ENCODE assay signal across 2 cellular contexts in the genomic region with DNA sequence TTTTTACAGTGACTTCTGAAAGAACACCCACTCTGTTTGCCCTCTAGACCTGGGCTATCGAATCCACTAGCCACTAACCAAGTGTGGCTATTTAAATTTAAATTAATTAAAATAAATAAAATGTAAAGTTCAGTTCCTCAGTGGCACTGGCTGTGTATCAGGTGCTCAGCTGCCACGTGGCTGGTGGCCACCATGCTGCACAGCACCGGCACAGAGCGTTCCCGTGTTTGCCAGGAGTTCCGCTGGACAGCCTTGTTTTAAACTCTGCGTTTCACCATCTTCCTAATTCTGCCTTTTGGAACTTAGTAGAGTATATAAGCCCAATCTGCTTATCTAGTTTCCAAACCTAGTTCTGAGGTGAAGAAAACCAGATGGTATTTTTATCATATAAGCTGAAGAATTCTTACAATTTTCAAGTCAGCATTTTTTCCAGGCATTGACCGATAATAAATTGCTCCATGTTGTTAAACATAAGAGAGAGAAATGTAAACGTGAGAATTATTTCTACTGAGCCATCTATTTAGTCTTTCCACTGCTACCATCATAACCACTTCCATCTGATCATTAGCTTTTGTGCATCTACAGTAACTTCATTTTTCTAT.
A peak's percentile ranks its signal among the peaks of the same experiment; 100 is the strongest.
TF ChIP-seq lines count a peak whose summit lies in the region.

No MANE protein-coding gene starts in this region.

TF ChIP-seq in HepG2, 621 proteins besides CTCF, POLR2A, EP300 and RAD21 (continued from another document):
- TF ChIP-seq, protein P1, sequence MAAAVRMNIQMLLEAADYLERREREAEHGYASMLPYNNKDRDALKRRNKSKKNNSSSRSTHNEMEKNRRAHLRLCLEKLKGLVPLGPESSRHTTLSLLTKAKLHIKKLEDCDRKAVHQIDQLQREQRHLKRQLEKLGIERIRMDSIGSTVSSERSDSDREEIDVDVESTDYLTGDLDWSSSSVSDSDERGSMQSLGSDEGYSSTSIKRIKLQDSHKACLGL (CRISPR knock-in tag; IDR thresholded peaks at IDR 0.05) = no peak
- TF ChIP-seq ZNF775 (CRISPR knock-in tag; IDR thresholded peaks at IDR 0.05; ENCODE audit: borderline replicate concordance) = no peak
- TF ChIP-seq KDM2A (CRISPR knock-in tag; IDR thresholded peaks at IDR 0.05; ENCODE audit: borderline replicate concordance, low read depth) = no peak
- peak; percentile 61; the same call in 1 of the 2 replicates for TF ChIP-seq MAFF (IDR thresholded peaks at IDR 0.05; ENCODE audit: low read depth, low read length)
- TF ChIP-seq MAFK (conservative IDR thresholded peaks at IDR 0.05 in 1 of 2, IDR thresholded peaks at IDR 0.05 in 1 of 2; ENCODE audit: low read length in 2 of 2) = peak; percentile 46 to 71; a peak in 3 of 4 replicates

TF ChIP-seq in K562, 482 proteins besides CTCF, POLR2A, EP300 and RAD21 (continued from another document):
- TF ChIP-seq, protein P2, sequence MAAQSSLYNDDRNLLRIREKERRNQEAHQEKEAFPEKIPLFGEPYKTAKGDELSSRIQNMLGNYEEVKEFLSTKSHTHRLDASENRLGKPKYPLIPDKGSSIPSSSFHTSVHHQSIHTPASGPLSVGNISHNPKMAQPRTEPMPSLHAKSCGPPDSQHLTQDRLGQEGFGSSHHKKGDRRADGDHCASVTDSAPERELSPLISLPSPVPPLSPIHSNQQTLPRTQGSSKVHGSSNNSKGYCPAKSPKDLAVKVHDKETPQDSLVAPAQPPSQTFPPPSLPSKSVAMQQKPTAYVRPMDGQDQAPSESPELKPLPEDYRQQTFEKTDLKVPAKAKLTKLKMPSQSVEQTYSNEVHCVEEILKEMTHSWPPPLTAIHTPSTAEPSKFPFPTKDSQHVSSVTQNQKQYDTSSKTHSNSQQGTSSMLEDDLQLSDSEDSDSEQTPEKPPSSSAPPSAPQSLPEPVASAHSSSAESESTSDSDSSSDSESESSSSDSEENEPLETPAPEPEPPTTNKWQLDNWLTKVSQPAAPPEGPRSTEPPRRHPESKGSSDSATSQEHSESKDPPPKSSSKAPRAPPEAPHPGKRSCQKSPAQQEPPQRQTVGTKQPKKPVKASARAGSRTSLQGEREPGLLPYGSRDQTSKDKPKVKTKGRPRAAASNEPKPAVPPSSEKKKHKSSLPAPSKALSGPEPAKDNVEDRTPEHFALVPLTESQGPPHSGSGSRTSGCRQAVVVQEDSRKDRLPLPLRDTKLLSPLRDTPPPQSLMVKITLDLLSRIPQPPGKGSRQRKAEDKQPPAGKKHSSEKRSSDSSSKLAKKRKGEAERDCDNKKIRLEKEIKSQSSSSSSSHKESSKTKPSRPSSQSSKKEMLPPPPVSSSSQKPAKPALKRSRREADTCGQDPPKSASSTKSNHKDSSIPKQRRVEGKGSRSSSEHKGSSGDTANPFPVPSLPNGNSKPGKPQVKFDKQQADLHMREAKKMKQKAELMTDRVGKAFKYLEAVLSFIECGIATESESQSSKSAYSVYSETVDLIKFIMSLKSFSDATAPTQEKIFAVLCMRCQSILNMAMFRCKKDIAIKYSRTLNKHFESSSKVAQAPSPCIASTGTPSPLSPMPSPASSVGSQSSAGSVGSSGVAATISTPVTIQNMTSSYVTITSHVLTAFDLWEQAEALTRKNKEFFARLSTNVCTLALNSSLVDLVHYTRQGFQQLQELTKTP (IDR thresholded peaks at IDR 0.05; ENCODE audit: low read depth in 1 of 2, partially characterized antibody in 2 of 2) = no peak
- no peak for TF ChIP-seq MCM3 (IDR thresholded peaks at IDR 0.05)
- TF ChIP-seq NR2C1 (IDR thresholded peaks at IDR 0.05) = no peak
- TF ChIP-seq NR2C1 (tag; IDR thresholded peaks at IDR 0.05) = no peak
- TF ChIP-seq ARNT (IDR thresholded peaks at IDR 0.05) = no peak
- no peak for TF ChIP-seq ZNF174 (CRISPR knock-in tag; IDR thresholded peaks at IDR 0.05)
- TF ChIP-seq PYGO2 (tag; IDR thresholded peaks at IDR 0.05) = no peak
- TF ChIP-seq SPI1 (IDR thresholded peaks at IDR 0.05; ENCODE audit: borderline replicate concordance, low read depth, low read length) = no peak
- TF ChIP-seq ZNF316 (IDR thresholded peaks at IDR 0.05) = peak; percentile 46; the same call in 1 of the 2 replicates
- TF ChIP-seq, protein P3, sequence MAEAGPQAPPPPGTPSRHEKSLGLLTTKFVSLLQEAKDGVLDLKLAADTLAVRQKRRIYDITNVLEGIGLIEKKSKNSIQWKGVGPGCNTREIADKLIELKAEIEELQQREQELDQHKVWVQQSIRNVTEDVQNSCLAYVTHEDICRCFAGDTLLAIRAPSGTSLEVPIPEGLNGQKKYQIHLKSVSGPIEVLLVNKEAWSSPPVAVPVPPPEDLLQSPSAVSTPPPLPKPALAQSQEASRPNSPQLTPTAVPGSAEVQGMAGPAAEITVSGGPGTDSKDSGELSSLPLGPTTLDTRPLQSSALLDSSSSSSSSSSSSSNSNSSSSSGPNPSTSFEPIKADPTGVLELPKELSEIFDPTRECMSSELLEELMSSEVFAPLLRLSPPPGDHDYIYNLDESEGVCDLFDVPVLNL (CRISPR knock-in tag; IDR thresholded peaks at IDR 0.05; ENCODE audit: low read depth) = no peak
- TF ChIP-seq MAFG (tag; conservative IDR thresholded peaks at IDR 0.05) = peak; percentile 27; the same call in 1 of the 2 replicates
- TF ChIP-seq, protein P4, sequence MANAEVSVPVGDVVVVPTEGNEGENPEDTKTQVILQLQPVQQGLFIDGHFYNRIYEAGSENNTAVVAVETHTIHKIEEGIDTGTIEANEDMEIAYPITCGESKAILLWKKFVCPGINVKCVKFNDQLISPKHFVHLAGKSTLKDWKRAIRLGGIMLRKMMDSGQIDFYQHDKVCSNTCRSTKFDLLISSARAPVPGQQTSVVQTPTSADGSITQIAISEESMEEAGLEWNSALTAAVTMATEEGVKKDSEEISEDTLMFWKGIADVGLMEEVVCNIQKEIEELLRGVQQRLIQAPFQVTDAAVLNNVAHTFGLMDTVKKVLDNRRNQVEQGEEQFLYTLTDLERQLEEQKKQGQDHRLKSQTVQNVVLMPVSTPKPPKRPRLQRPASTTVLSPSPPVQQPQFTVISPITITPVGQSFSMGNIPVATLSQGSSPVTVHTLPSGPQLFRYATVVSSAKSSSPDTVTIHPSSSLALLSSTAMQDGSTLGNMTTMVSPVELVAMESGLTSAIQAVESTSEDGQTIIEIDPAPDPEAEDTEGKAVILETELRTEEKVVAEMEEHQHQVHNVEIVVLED (CRISPR knock-in tag; IDR thresholded peaks at IDR 0.05) = no peak
- TF ChIP-seq CHAMP1 (IDR thresholded peaks at IDR 0.05) = no peak
- no peak for TF ChIP-seq SUPT5H (IDR thresholded peaks at IDR 0.05)
- TF ChIP-seq, protein P5, sequence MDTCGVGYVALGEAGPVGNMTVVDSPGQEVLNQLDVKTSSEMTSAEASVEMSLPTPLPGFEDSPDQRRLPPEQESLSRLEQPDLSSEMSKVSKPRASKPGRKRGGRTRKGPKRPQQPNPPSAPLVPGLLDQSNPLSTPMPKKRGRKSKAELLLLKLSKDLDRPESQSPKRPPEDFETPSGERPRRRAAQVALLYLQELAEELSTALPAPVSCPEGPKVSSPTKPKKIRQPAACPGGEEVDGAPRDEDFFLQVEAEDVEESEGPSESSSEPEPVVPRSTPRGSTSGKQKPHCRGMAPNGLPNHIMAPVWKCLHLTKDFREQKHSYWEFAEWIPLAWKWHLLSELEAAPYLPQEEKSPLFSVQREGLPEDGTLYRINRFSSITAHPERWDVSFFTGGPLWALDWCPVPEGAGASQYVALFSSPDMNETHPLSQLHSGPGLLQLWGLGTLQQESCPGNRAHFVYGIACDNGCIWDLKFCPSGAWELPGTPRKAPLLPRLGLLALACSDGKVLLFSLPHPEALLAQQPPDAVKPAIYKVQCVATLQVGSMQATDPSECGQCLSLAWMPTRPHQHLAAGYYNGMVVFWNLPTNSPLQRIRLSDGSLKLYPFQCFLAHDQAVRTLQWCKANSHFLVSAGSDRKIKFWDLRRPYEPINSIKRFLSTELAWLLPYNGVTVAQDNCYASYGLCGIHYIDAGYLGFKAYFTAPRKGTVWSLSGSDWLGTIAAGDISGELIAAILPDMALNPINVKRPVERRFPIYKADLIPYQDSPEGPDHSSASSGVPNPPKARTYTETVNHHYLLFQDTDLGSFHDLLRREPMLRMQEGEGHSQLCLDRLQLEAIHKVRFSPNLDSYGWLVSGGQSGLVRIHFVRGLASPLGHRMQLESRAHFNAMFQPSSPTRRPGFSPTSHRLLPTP (IDR thresholded peaks at IDR 0.05; ENCODE audit: borderline replicate concordance, extremely low read depth, insufficient read length) = no peak
